Comparison of ENCODE assay signal across 8 cellular contexts in the genomic region with DNA sequence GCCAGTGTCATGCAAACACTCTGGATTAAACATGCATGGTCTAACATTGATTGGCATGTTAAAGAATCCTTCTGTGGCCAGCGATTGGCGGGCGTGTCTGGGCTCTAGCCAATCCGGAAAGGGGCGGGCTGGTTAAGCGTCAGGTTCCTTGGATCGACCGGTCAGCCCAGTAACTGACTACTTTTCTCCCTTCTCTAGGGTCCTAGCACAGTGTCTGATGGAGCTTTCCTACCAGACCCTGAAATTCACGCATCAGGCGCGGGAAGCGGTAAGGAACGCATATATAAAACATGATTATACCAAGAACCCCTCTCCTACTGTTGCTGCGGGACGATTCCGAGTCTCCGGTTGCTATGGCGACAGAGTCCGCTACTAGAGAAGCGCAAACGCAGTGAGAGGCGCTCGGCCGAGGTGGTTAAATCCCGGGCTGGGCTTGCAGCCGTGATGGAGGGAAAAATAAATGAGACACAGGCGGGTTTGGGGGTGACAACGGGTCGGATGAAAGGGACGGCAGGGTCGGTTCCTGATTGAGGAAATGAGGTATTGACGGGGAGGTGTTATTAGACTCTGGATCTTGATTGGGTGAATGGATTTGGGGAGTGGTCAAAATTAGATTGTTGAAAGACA. TPM values are rescaled to one million over a fixed set of nuclear protein-coding genes. Genes with fewer than 3 reads are reported as not detected.
A peak's percentile ranks its signal among the peaks of the same experiment; 100 is the strongest.
DNase-seq lines count a peak whose midpoint lies in the region; ATAC-seq and TF ChIP-seq lines count a peak whose summit lies in the region.

No MANE protein-coding gene starts in this region.

- no peaks in the 10 kb centered on the region for H3K9me3 ChIP-seq in neural cell (ENCODE audit: low read length)

- H3K79me2 ChIP-seq in neural cell (replicated peaks; ENCODE audit: insufficient read depth, low read length), result no peaks in the 10 kb centered on the region

- no peaks in the 10 kb centered on the region for H3K4me1 ChIP-seq in foreskin keratinocyte

- peak; percentile 50 for TF ChIP-seq RAD21 in neural cell (conservative IDR thresholded peaks at IDR 0.05)

- H3K9ac ChIP-seq in neural cell (ENCODE audit: low read length), result peak overlapping the region; percentile 30

- intact Hi-C loops in Right ventricle myocardium inferior (cut with DNase I) (no loop called here), cardiac septum (cut with DNase I) (no loop called here)
- intact Hi-C loops in activated T-helper 1 cell treated with anti-CD3 and anti-CD28 coated beads, Interleukin-12 subunit alpha, Interleukin-12 subunit beta, Interleukin-2, Interleukin-4 antibody, amounts not matched to agents 30 ng/mL and 10 ng/mL and 1 ng/mL, durations not matched to agents 14 hours and 24 hours and 36 hours (cut with micrococcal nuclease), result loop anchor here (1.0 kb wide), 1 partner anchor 29 kb away; the partner anchor contains the start of genes KATNAL2 and PIAS2

- peaks cover 14% of the 10 kb centered on the region for H3K27me3 ChIP-seq in foreskin keratinocyte
- no peaks in the 10 kb centered on the region for H3K27me3 ChIP-seq in neural cell (ENCODE audit: insufficient read depth, low read depth, low read length)

- H4K20me1 ChIP-seq in neural cell (ENCODE audit: insufficient read depth), result no peaks in the 10 kb centered on the region

- no peak overlapping the region for H3K4me3 Mint-ChIP-seq in activated T-helper 1 cell treated with anti-CD3 and anti-CD28 coated beads, Interleukin-12 subunit alpha, Interleukin-12 subunit beta, Interleukin-2, Interleukin-4 antibody, amounts not matched to agents 30 ng/mL and 10 ng/mL and 1 ng/mL, durations not matched to agents 14 hours and 24 hours and 36 hours

- ATAC-seq in Right ventricle myocardium inferior, result peak; percentile 94
- peak; percentile 96 for ATAC-seq in HG03097 (IDR thresholded peaks at IDR 0.05; ENCODE audit: low FRiP score, unreplicated experiment)
- peak; percentile 98 for ATAC-seq in foreskin keratinocyte

- peak overlapping the region; percentile 53 for H2AFZ ChIP-seq in neural cell (ENCODE audit: low read depth, low read length)

- no peaks in the 10 kb centered on the region for H3K9me3 Mint-ChIP-seq in activated T-helper 1 cell treated with anti-CD3 and anti-CD28 coated beads, Interleukin-12 subunit alpha, Interleukin-12 subunit beta, Interleukin-2, Interleukin-4 antibody, amounts not matched to agents 30 ng/mL and 10 ng/mL and 1 ng/mL, durations not matched to agents 14 hours and 24 hours and 36 hours

- H3K27ac Mint-ChIP-seq in activated T-helper 1 cell treated with anti-CD3 and anti-CD28 coated beads, Interleukin-12 subunit alpha, Interleukin-12 subunit beta, Interleukin-2, Interleukin-4 antibody, amounts not matched to agents 30 ng/mL and 10 ng/mL and 1 ng/mL, durations not matched to agents 14 hours and 24 hours and 36 hours, result no peak overlapping the region

- H3K4me3 ChIP-seq in neural cell (ENCODE audit: low read length), result peak overlapping the region; percentile 72

- H3K27me3 Mint-ChIP-seq in activated T-helper 1 cell treated with anti-CD3 and anti-CD28 coated beads, Interleukin-12 subunit alpha, Interleukin-12 subunit beta, Interleukin-2, Interleukin-4 antibody, amounts not matched to agents 30 ng/mL and 10 ng/mL and 1 ng/mL, durations not matched to agents 14 hours and 24 hours and 36 hours (ENCODE audit: insufficient read depth), result peaks cover 8% of the 10 kb centered on the region

- H3K4me1 Mint-ChIP-seq in activated T-helper 1 cell treated with anti-CD3 and anti-CD28 coated beads, Interleukin-12 subunit alpha, Interleukin-12 subunit beta, Interleukin-2, Interleukin-4 antibody, amounts not matched to agents 30 ng/mL and 10 ng/mL and 1 ng/mL, durations not matched to agents 14 hours and 24 hours and 36 hours (ENCODE audit: low read depth), result no peaks in the 10 kb centered on the region

- TF ChIP-seq EP300 in neural cell (conservative IDR thresholded peaks at IDR 0.05; ENCODE audit: poor library complexity, severe bottlenecking), result peak; percentile 43

- peak overlapping the region; percentile 37 for H3K4me2 ChIP-seq in neural cell (ENCODE audit: low read length)

- H3K9me2 ChIP-seq in neural cell (ENCODE audit: insufficient read depth, low read length), result no peaks in the 10 kb centered on the region

- no peaks in the 10 kb centered on the region for H3K36me3 ChIP-seq in neural cell (ENCODE audit: insufficient read depth, low read length)

- no peaks in the 10 kb centered on the region for H3F3A ChIP-seq in neural cell (ENCODE audit: insufficient read depth, low read length, poor library complexity, severe bottlenecking)

- DNase-seq in Right ventricle myocardium inferior (ENCODE audit: missing footprints) (peak; percentile 87), cardiac septum (ENCODE audit: low spot score) (no peak), NCI-H774 (lab: John Stamatoyannopoulos, UW) (peak; percentile 74), foreskin keratinocyte (peak; percentile 49 to 67), superior temporal gyrus (ENCODE audit: extremely low spot score) (peak; percentile 90)
- peak; percentile 55 for DNase-seq in activated T-helper 1 cell treated with anti-CD3 and anti-CD28 coated beads, Interleukin-12 subunit alpha, Interleukin-12 subunit beta, Interleukin-2, Interleukin-4 antibody, amounts not matched to agents 30 ng/mL and 10 ng/mL and 1 ng/mL, durations not matched to agents 14 hours and 24 hours and 36 hours (ENCODE audit: low spot score)

- TF ChIP-seq CTCF in foreskin keratinocyte (conservative IDR thresholded peaks at IDR 0.05), result no peak
- peak; percentile 13 for TF ChIP-seq CTCF in neural cell (IDR thresholded peaks at IDR 0.05; ENCODE audit: poor library complexity, severe bottlenecking)

- H3K36me3 Mint-ChIP-seq in activated T-helper 1 cell treated with anti-CD3 and anti-CD28 coated beads, Interleukin-12 subunit alpha, Interleukin-12 subunit beta, Interleukin-2, Interleukin-4 antibody, amounts not matched to agents 30 ng/mL and 10 ng/mL and 1 ng/mL, durations not matched to agents 14 hours and 24 hours and 36 hours (ENCODE audit: low read depth), result no peaks in the 10 kb centered on the region

- no peak overlapping the region for H3K27ac ChIP-seq in foreskin keratinocyte
- H3K27ac ChIP-seq in neural cell (ENCODE audit: low read length), result no peak overlapping the region

TF ChIP-seq in neural cell, 6 proteins besides CTCF, POLR2A, EP300 and RAD21:
- TF ChIP-seq REST (IDR thresholded peaks at IDR 0.05; ENCODE audit: borderline replicate concordance), result no peak
- no peak for TF ChIP-seq EZH2 (IDR thresholded peaks at IDR 0.05; ENCODE audit: borderline replicate concordance, insufficient read depth, low read length, poor library complexity, severe bottlenecking)
- no peak for TF ChIP-seq TAF1 (IDR thresholded peaks at IDR 0.05; ENCODE audit: low read depth)
- TF ChIP-seq MXI1 (conservative IDR thresholded peaks at IDR 0.05; ENCODE audit: poor library complexity, severe bottlenecking), result peak; percentile 94
- no peak for TF ChIP-seq POLR2AphosphoS5 (IDR thresholded peaks at IDR 0.05)
- peak; percentile 52 for TF ChIP-seq SMC3 (conservative IDR thresholded peaks at IDR 0.05; ENCODE audit: poor library complexity)

RNA-seq across cellular contexts. Expression of gene KATNAL2, which starts 29.4 kb away (rescaled TPM):
- 2.7 TPM for total RNA-seq in Right ventricle myocardium inferior
- total RNA-seq in cardiac septum, result 5.7 TPM
- total RNA-seq in activated T-helper 1 cell treated with anti-CD3 and anti-CD28 coated beads, Interleukin-12 subunit alpha, Interleukin-12 subunit beta, Interleukin-2, Interleukin-4 antibody, amounts not matched to agents 30 ng/mL and 10 ng/mL and 1 ng/mL, durations not matched to agents 14 hours and 24 hours and 36 hours, result 0.26 and 0.27 TPM in 2 replicates
- total RNA-seq in foreskin keratinocyte, result 0.95 and 1.3 TPM in 2 replicates
- polyA plus RNA-seq in foreskin keratinocyte, result 0.51 and 0.63 TPM in 2 replicates
- 1.4 and 2.1 TPM in 2 replicates for polyA plus RNA-seq in neural cell
- 3.1 and 3.4 TPM in 2 replicates for polyA minus RNA-seq in neural cell

RNA-seq across cellular contexts. Expression of gene PIAS2, which starts 29.5 kb away (rescaled TPM):
- 24.3 TPM for total RNA-seq in Right ventricle myocardium inferior
- total RNA-seq in cardiac septum, result 36.8 TPM
- total RNA-seq in activated T-helper 1 cell treated with anti-CD3 and anti-CD28 coated beads, Interleukin-12 subunit alpha, Interleukin-12 subunit beta, Interleukin-2, Interleukin-4 antibody, amounts not matched to agents 30 ng/mL and 10 ng/mL and 1 ng/mL, durations not matched to agents 14 hours and 24 hours and 36 hours, result 28.5 and 28.7 TPM in 2 replicates
- total RNA-seq in foreskin keratinocyte, result 11.9 and 12.3 TPM in 2 replicates
- 3.8 and 4.5 TPM in 2 replicates for polyA plus RNA-seq in foreskin keratinocyte
- 32.1 and 38.0 TPM in 2 replicates for polyA plus RNA-seq in neural cell
- 87.2 and 105 TPM in 2 replicates for polyA minus RNA-seq in neural cell
